Comparison of ENCODE assay signal across 1 cellular context in the genomic region with DNA sequence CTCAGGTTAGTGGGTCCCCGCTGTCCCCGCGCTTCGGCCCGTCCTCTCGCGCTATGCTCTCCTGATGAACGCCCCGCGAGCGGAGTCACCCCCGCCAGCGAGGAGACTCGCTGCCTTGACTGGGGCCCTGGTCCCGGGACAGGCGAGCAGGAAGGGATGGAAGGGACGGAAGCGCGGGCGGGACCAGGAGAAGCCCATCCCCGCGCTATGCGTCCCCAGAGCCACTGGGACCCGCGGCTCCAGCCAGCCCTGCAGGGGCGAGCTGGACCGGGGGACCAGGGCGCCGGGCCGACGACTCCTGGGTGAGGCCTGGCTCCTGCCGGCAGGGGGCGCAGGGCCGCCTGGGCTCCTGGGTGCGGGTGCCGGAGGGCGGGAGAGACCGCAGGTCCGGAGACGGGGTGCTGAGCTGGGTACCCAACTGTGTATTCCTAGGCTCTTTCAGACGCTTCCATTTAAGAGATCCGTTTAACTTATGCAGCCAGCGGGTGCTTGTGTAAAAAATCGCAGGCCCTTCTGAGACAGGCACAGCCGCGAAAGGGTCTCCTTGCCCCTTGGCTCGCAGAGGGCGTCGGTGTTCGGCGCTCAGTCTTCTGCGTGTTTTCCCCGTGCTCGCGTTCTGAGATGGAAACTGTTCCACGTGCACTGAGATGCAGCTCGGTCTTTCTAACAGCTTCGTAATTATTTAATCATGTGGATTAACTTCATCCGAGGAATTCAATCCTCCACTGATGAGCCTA.
TF ChIP-seq lines count a peak whose summit lies in the region.

No MANE protein-coding gene starts in this region.

TF ChIP-seq in HepG2, 621 proteins besides CTCF, POLR2A, EP300 and RAD21 (continued from another document and continues in another):
- TF ChIP-seq ZSCAN5A (CRISPR knock-in tag; IDR thresholded peaks at IDR 0.05; ENCODE audit: borderline replicate concordance) (no peak), HIVEP1 (CRISPR knock-in tag; IDR thresholded peaks at IDR 0.05) (no peak), SMAD1 (CRISPR knock-in tag; IDR thresholded peaks at IDR 0.05; ENCODE audit: borderline replicate concordance, low read depth) (no peak), MYNN (CRISPR knock-in tag; IDR thresholded peaks at IDR 0.05; ENCODE audit: low read depth) (no peak), ZNF574 (CRISPR knock-in tag; IDR thresholded peaks at IDR 0.05) (peak; percentile 33; the same call in 1 of the 2 replicates), DRAP1 (CRISPR knock-in tag; IDR thresholded peaks at IDR 0.05) (no peak), XRCC5 (optimal IDR thresholded peaks at IDR 0.05; ENCODE audit: low read length) (peak; percentile 98), GFI1 (CRISPR knock-in tag; IDR thresholded peaks at IDR 0.05; ENCODE audit: borderline replicate concordance) (no peak), RFXAP (CRISPR knock-in tag; IDR thresholded peaks at IDR 0.05; ENCODE audit: borderline replicate concordance) (no peak), ZNF451 (CRISPR knock-in tag; IDR thresholded peaks at IDR 0.05) (0 out of 2 replicates have a peak, but pooled peaks have one; percentile 42), AHR (CRISPR knock-in tag; IDR thresholded peaks at IDR 0.05) (no peak), ARID2 (CRISPR knock-in tag; IDR thresholded peaks at IDR 0.05; ENCODE audit: borderline replicate concordance) (no peak), ZIK1 (CRISPR knock-in tag; IDR thresholded peaks at IDR 0.05; ENCODE audit: borderline replicate concordance, low read depth) (no peak), ZNF563 (CRISPR knock-in tag; IDR thresholded peaks at IDR 0.05) (0 out of 2 replicates have a peak, but pooled peaks have one; percentile 55), ARNT (IDR thresholded peaks at IDR 0.05) (no peak), HOXA5 (CRISPR knock-in tag; IDR thresholded peaks at IDR 0.05) (no peak), ZBTB10 (CRISPR knock-in tag; IDR thresholded peaks at IDR 0.05; ENCODE audit: borderline replicate concordance) (peak; percentile 69; the same call in 1 of the 2 replicates), ZNF335 (CRISPR knock-in tag; IDR thresholded peaks at IDR 0.05) (no peak), ZFP41 (CRISPR knock-in tag; IDR thresholded peaks at IDR 0.05; ENCODE audit: borderline replicate concordance) (no peak), ZBTB2 (CRISPR knock-in tag; IDR thresholded peaks at IDR 0.05; ENCODE audit: low read depth) (no peak), BCL6 (CRISPR knock-in tag; IDR thresholded peaks at IDR 0.05) (no peak), ATF1 (CRISPR knock-in tag; IDR thresholded peaks at IDR 0.05) (no peak), ZSCAN20 (CRISPR knock-in tag; IDR thresholded peaks at IDR 0.05; ENCODE audit: borderline replicate concordance) (no peak), RFX5 (IDR thresholded peaks at IDR 0.05; ENCODE audit: low read depth, low read length) (no peak), ATF2 (CRISPR knock-in tag; IDR thresholded peaks at IDR 0.05) (no peak), RBM22 (optimal IDR thresholded peaks at IDR 0.05; ENCODE audit: low read length) (no peak), PAWR (CRISPR knock-in tag; IDR thresholded peaks at IDR 0.05; ENCODE audit: borderline replicate concordance) (no peak), KMT2B (CRISPR knock-in tag; IDR thresholded peaks at IDR 0.05) (0 out of 2 replicates have a peak, but pooled peaks have one; percentile 34), PATZ1 (CRISPR knock-in tag; IDR thresholded peaks at IDR 0.05) (peak; percentile 57; the same call in 1 of the 2 replicates), HDAC6 (IDR thresholded peaks at IDR 0.05; ENCODE audit: low read depth, low read length) (no peak)
- TF ChIP-seq, protein P1, sequence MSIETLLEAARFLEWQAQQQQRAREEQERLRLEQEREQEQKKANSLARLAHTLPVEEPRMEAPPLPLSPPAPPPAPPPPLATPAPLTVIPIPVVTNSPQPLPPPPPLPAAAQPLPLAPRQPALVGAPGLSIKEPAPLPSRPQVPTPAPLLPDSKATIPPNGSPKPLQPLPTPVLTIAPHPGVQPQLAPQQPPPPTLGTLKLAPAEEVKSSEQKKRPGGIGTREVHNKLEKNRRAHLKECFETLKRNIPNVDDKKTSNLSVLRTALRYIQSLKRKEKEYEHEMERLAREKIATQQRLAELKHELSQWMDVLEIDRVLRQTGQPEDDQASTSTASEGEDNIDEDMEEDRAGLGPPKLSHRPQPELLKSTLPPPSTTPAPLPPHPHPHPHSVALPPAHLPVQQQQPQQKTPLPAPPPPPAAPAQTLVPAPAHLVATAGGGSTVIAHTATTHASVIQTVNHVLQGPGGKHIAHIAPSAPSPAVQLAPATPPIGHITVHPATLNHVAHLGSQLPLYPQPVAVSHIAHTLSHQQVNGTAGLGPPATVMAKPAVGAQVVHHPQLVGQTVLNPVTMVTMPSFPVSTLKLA (IDR thresholded peaks at IDR 0.05) = no peak
- TF ChIP-seq, protein P2, sequence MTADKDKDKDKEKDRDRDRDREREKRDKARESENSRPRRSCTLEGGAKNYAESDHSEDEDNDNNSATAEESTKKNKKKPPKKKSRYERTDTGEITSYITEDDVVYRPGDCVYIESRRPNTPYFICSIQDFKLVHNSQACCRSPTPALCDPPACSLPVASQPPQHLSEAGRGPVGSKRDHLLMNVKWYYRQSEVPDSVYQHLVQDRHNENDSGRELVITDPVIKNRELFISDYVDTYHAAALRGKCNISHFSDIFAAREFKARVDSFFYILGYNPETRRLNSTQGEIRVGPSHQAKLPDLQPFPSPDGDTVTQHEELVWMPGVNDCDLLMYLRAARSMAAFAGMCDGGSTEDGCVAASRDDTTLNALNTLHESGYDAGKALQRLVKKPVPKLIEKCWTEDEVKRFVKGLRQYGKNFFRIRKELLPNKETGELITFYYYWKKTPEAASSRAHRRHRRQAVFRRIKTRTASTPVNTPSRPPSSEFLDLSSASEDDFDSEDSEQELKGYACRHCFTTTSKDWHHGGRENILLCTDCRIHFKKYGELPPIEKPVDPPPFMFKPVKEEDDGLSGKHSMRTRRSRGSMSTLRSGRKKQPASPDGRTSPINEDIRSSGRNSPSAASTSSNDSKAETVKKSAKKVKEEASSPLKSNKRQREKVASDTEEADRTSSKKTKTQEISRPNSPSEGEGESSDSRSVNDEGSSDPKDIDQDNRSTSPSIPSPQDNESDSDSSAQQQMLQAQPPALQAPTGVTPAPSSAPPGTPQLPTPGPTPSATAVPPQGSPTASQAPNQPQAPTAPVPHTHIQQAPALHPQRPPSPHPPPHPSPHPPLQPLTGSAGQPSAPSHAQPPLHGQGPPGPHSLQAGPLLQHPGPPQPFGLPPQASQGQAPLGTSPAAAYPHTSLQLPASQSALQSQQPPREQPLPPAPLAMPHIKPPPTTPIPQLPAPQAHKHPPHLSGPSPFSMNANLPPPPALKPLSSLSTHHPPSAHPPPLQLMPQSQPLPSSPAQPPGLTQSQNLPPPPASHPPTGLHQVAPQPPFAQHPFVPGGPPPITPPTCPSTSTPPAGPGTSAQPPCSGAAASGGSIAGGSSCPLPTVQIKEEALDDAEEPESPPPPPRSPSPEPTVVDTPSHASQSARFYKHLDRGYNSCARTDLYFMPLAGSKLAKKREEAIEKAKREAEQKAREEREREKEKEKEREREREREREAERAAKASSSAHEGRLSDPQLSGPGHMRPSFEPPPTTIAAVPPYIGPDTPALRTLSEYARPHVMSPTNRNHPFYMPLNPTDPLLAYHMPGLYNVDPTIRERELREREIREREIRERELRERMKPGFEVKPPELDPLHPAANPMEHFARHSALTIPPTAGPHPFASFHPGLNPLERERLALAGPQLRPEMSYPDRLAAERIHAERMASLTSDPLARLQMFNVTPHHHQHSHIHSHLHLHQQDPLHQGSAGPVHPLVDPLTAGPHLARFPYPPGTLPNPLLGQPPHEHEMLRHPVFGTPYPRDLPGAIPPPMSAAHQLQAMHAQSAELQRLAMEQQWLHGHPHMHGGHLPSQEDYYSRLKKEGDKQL (CRISPR knock-in tag; IDR thresholded peaks at IDR 0.05; ENCODE audit: low read depth) = no peak
- TF ChIP-seq, protein P3, sequence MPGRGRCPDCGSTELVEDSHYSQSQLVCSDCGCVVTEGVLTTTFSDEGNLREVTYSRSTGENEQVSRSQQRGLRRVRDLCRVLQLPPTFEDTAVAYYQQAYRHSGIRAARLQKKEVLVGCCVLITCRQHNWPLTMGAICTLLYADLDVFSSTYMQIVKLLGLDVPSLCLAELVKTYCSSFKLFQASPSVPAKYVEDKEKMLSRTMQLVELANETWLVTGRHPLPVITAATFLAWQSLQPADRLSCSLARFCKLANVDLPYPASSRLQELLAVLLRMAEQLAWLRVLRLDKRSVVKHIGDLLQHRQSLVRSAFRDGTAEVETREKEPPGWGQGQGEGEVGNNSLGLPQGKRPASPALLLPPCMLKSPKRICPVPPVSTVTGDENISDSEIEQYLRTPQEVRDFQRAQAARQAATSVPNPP (CRISPR knock-in tag; IDR thresholded peaks at IDR 0.05) = no peak
